17 cellular contexts compared by ENCODE assay signal in the genomic region with DNA sequence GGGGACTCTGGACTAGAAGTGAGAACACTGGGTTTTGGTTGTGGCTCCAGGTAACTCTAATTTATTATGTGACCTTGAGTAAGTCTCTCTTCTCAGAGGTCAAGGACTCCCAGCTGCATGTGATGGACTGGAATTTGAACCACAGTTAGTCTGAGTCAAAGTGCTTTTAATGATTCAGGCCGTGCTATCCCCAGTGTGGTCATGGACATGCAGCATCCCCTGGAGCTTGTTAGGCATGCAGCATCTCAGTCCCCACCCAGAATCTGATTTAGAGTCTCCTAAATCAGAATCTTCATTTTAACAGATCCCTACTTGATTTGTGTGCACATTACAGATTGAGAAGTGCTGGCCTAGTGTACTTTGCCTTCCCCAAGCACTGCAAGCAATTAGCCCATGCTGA.
DNase-seq lines count a peak whose midpoint lies in the region; ATAC-seq and TF ChIP-seq lines count a peak whose summit lies in the region.
"Had no signal": no experiment of that assay in that cellular context is flagged by ENCODE, and none has a peak within 500 bp of the region (broad histone marks: within the 10 kb centered on the region; RNA-seq: fewer than 3 reads in every experiment).

No MANE protein-coding gene starts in this region.

- CTCF ChIA-PET in SK-N-SH (lab: Yijun Ruan, JAX), result interaction anchor here (0.9 to 1.4 kb wide), 3 partner anchors 19 to 239 kb away, joined by 3 to 5 read pairs (median 4); no protein-coding TSS in a partner anchor

- H3K27ac Mint-ChIP-seq in stimulated activated naive CD8-positive, alpha-beta T cell treated with anti-CD3 and anti-CD28 coated beads, Interleukin-15, Interleukin-2, amounts not matched to agents 100 ng/mL and 50 ng/mL, for 24 hours, result peak overlapping the region; percentile 22
- no peak overlapping the region for H3K27ac Mint-ChIP-seq in activated CD4-positive, alpha-beta T cell treated with anti-CD3 and anti-CD28 coated beads, Interleukin-2, amount 10 ng/mL, durations not matched to agents 24 days and 14 days
- H3K27ac Mint-ChIP-seq: nephron progenitor cell; stimulated activated effector memory CD8-positive, alpha-beta T cell treated with anti-CD3 and anti-CD28 coated beads, Interleukin-12 subunit alpha, Interleukin-12 subunit beta, amount 100 ng/mL, for 72 hours had no signal

- no peaks in the 10 kb centered on the region for H3K9me3 ChIP-seq in SK-N-SH
- H3K9me3 ChIP-seq: psoas muscle had no signal

- peak; percentile 37 for TF ChIP-seq RAD21 in SK-N-SH (IDR thresholded peaks at IDR 0.05; ENCODE audit: low read length)

- no peak overlapping the region for H3K4me2 ChIP-seq in SK-N-SH

- H3K9me3 Mint-ChIP-seq in stimulated activated naive CD8-positive, alpha-beta T cell treated with anti-CD3 and anti-CD28 coated beads, Interleukin-15, Interleukin-2, amounts not matched to agents 100 ng/mL and 50 ng/mL, for 24 hours, result no peaks in the 10 kb centered on the region
- H3K9me3 Mint-ChIP-seq in activated CD4-positive, alpha-beta T cell treated with anti-CD3 and anti-CD28 coated beads, Interleukin-2, amount 10 ng/mL, durations not matched to agents 24 days and 14 days, result peaks cover 3% of the 10 kb centered on the region
- H3K9me3 Mint-ChIP-seq: central memory CD8-positive, alpha-beta T cell; nephron progenitor cell; stimulated activated effector memory CD8-positive, alpha-beta T cell treated with anti-CD3 and anti-CD28 coated beads, Interleukin-12 subunit alpha, Interleukin-12 subunit beta, amount 100 ng/mL, for 72 hours had no signal

- no peak overlapping the region; a peak in 1 of 4 replicates for H3K27ac ChIP-seq in SK-N-SH (ENCODE audit: low read depth in 2 of 2, low read length in 1 of 2)
- H3K27ac ChIP-seq: psoas muscle, upper lobe of right lung had no signal

- H3K27me3 ChIP-seq in SK-N-SH (ENCODE audit: insufficient read depth), result no peaks in the 10 kb centered on the region
- H3K27me3 ChIP-seq: upper lobe of right lung had no signal

- no peak overlapping the region for H2AFZ ChIP-seq in SK-N-SH (ENCODE audit: low read depth)

- no peaks in the 10 kb centered on the region for H4K20me1 ChIP-seq in SK-N-SH (ENCODE audit: insufficient read depth)

- H3K9ac ChIP-seq in SK-N-SH, result no peak overlapping the region

- peak; percentile 33 for TF ChIP-seq CTCF in SK-N-SH (IDR thresholded peaks at IDR 0.05)
- peak; percentile 38 for TF ChIP-seq CTCF in fibroblast of mammary gland (conservative IDR thresholded peaks at IDR 0.05; ENCODE audit: control insufficient read depth, insufficient read depth, low read depth, low read length)

- H3K9me2 ChIP-seq in SK-N-SH, result no peaks in the 10 kb centered on the region

- peaks cover 7 to 23% of the 10 kb centered on the region in 2 experiments; a peak in 2 of 4 replicates for H3K4me1 ChIP-seq in SK-N-SH (ENCODE audit: control insufficient read depth in 1 of 2, insufficient read depth in 2 of 2, low read depth in 1 of 2, low read length in 1 of 2)
- H3K4me1 ChIP-seq: psoas muscle, upper lobe of right lung had no signal

- WGBS in SK-N-SH (ENCODE audit: low lambda C conversion rate), result 50% methylated on average over 1 of the region's 1 CpG

- no peak overlapping the region for H3K4me3 Mint-ChIP-seq in stimulated activated naive CD8-positive, alpha-beta T cell treated with anti-CD3 and anti-CD28 coated beads, Interleukin-15, Interleukin-2, amounts not matched to agents 100 ng/mL and 50 ng/mL, for 24 hours
- H3K4me3 Mint-ChIP-seq in activated CD4-positive, alpha-beta T cell treated with anti-CD3 and anti-CD28 coated beads, Interleukin-2, amount 10 ng/mL, durations not matched to agents 24 days and 14 days, result no peak overlapping the region
- H3K4me3 Mint-ChIP-seq: central memory CD8-positive, alpha-beta T cell; nephron progenitor cell; stimulated activated effector memory CD8-positive, alpha-beta T cell treated with anti-CD3 and anti-CD28 coated beads, Interleukin-12 subunit alpha, Interleukin-12 subunit beta, amount 100 ng/mL, for 72 hours had no signal

- TF ChIP-seq EP300 in SK-N-SH (IDR thresholded peaks at IDR 0.05; ENCODE audit: borderline replicate concordance in 1 of 2, low read depth in 1 of 2, low read length in 1 of 2), result no peak

- H3K4me1 Mint-ChIP-seq in stimulated activated naive CD8-positive, alpha-beta T cell treated with anti-CD3 and anti-CD28 coated beads, Interleukin-15, Interleukin-2, amounts not matched to agents 100 ng/mL and 50 ng/mL, for 24 hours (ENCODE audit: low read depth), result peaks cover 35% of the 10 kb centered on the region
- H3K4me1 Mint-ChIP-seq in activated CD4-positive, alpha-beta T cell treated with anti-CD3 and anti-CD28 coated beads, Interleukin-2, amount 10 ng/mL, durations not matched to agents 24 days and 14 days, result peaks cover 10% of the 10 kb centered on the region
- H3K4me1 Mint-ChIP-seq: nephron progenitor cell had no signal

- H3K36me3 ChIP-seq in SK-N-SH (replicated peaks in 1 of 2; ENCODE audit: control insufficient read depth in 1 of 2, insufficient read depth in 2 of 2, low read length in 1 of 2), result no peaks in the 10 kb centered on the region
- H3K36me3 ChIP-seq: upper lobe of right lung had no signal

- H3K27me3 Mint-ChIP-seq in stimulated activated naive CD8-positive, alpha-beta T cell treated with anti-CD3 and anti-CD28 coated beads, Interleukin-15, Interleukin-2, amounts not matched to agents 100 ng/mL and 50 ng/mL, for 24 hours, result peaks cover 4% of the 10 kb centered on the region
- peaks cover 5% of the 10 kb centered on the region for H3K27me3 Mint-ChIP-seq in activated CD4-positive, alpha-beta T cell treated with anti-CD3 and anti-CD28 coated beads, Interleukin-2, amount 10 ng/mL, durations not matched to agents 24 days and 14 days
- H3K27me3 Mint-ChIP-seq: central memory CD8-positive, alpha-beta T cell had no signal

- intact Hi-C loops in activated CD4-positive, alpha-beta T cell treated with anti-CD3 and anti-CD28 coated beads, Interleukin-2, amount 10 ng/mL, durations not matched to agents 24 days and 14 days (cut with micrococcal nuclease), result no loop called here

- ATAC-seq in stimulated activated naive CD8-positive, alpha-beta T cell treated with anti-CD3 and anti-CD28 coated beads, Interleukin-15, Interleukin-2, amounts not matched to agents 100 U/mL and 50 U/mL, for 24 hours, result no peak
- ATAC-seq in GM21526 (IDR thresholded peaks at IDR 0.05; ENCODE audit: low FRiP score, unreplicated experiment), result no peak
- ATAC-seq: psoas muscle; stimulated activated effector memory CD8-positive, alpha-beta T cell treated with anti-CD3 and anti-CD28 coated beads, Interleukin-12 subunit alpha, Interleukin-12 subunit beta, amount 100 ng/mL, for 72 hours; upper lobe of right lung had no signal

- H3K36me3 Mint-ChIP-seq in stimulated activated naive CD8-positive, alpha-beta T cell treated with anti-CD3 and anti-CD28 coated beads, Interleukin-15, Interleukin-2, amounts not matched to agents 100 ng/mL and 50 ng/mL, for 24 hours (ENCODE audit: low read depth), result no peaks in the 10 kb centered on the region
- H3K36me3 Mint-ChIP-seq in activated CD4-positive, alpha-beta T cell treated with anti-CD3 and anti-CD28 coated beads, Interleukin-2, amount 10 ng/mL, durations not matched to agents 24 days and 14 days (ENCODE audit: low read depth), result no peaks in the 10 kb centered on the region
- H3K36me3 Mint-ChIP-seq: stimulated activated effector memory CD8-positive, alpha-beta T cell treated with anti-CD3 and anti-CD28 coated beads, Interleukin-12 subunit alpha, Interleukin-12 subunit beta, amount 100 ng/mL, for 72 hours had no signal

- POLR2A ChIA-PET in SK-N-SH (lab: Yijun Ruan, JAX), result no interaction called here

- H3K79me2 ChIP-seq in SK-N-SH (ENCODE audit: insufficient read depth), result no peaks in the 10 kb centered on the region

- DNase-seq in stimulated activated naive CD8-positive, alpha-beta T cell treated with anti-CD3 and anti-CD28 coated beads, Interleukin-15, Interleukin-2, amounts not matched to agents 100 U/mL and 50 U/mL, for 24 hours, result no peak
- DNase-seq in SK-N-SH (no peak), fibroblast of mammary gland (ENCODE audit: low read depth) (peak; percentile 62), middle frontal gyrus (ENCODE audit: extremely low spot score, low spot score) (no peak), GF-D8 (lab: John Stamatoyannopoulos, UW) (no peak)
- DNase-seq in activated CD4-positive, alpha-beta T cell treated with anti-CD3 and anti-CD28 coated beads, Interleukin-2, amount 10 ng/mL, durations not matched to agents 24 days and 14 days, result no peak
- DNase-seq: activated naive CD4-positive, alpha-beta T cell treated with anti-CD3 and anti-CD28 coated beads, Interleukin-2, amount 50 U/mL, for 16 hours; NCI-H2029 treated with DMSO at 0.1 percent for 48 hours; NCI-H524 treated with DMSO at 0.1 percent for 48 hours; nephron progenitor cell; OCI-M1; psoas muscle; upper lobe of right lung had no signal

- H3K4me3 ChIP-seq in SK-N-SH (ENCODE audit: low read depth in 2 of 2, low read length in 1 of 2) (no peak overlapping the region), fibroblast of mammary gland (ENCODE audit: control insufficient read depth, low read depth, low read length) (no peak overlapping the region)
- H3K4me3 ChIP-seq: psoas muscle, upper lobe of right lung had no signal

- peaks cover 3% of the 10 kb centered on the region for H3F3A ChIP-seq in SK-N-SH (replicated peaks; ENCODE audit: insufficient read depth)

TF ChIP-seq in SK-N-SH, 30 proteins besides CTCF, POLR2A, EP300 and RAD21:
- peak; percentile 15; the same call in 1 of the 2 replicates for TF ChIP-seq SMC3 (IDR thresholded peaks at IDR 0.05; ENCODE audit: low read depth, low read length)
- TF ChIP-seq, protein P1, sequence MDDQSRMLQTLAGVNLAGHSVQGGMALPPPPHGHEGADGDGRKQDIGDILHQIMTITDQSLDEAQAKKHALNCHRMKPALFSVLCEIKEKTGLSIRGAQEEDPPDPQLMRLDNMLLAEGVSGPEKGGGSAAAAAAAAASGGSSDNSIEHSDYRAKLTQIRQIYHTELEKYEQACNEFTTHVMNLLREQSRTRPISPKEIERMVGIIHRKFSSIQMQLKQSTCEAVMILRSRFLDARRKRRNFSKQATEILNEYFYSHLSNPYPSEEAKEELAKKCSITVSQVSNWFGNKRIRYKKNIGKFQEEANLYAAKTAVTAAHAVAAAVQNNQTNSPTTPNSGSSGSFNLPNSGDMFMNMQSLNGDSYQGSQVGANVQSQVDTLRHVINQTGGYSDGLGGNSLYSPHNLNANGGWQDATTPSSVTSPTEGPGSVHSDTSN (IDR thresholded peaks at IDR 0.05), result no peak
